Comparison of ENCODE assay signal across 8 cellular contexts in the genomic region with DNA sequence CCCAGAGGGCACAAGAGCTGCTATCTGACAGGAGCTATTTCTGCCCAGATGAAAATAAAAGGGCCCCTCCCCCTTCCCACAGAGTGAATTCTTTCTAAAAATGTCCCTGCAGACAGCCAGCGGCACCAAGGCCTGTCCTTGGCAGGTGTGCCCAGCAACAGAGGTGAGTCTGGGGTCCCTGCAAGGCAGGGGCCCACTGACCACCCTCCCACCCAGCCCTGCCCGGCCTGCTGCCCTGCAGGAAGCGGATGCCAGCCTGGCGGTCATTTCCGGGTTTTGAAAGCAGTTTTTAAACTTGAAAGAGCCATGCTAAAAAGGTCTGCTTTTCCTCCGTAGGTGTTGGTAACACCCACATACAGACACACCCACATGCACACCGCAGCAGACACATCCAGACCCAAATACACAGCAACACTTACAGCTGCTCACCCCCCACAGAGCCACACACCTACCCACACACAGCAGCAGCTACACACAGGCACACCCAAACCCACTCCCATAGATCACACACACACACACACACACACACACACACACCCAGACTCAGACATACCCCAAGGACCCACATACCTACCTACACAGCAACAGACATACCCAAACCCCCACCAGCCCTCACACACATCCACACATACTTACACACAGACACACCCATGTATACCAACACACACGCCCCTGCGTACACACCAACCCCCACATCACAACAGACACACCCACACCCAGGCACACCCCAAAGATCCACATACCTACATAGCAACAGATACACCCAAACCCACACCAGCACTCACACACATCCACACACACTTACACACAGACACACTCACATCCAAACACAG. TPM values are rescaled to one million over a fixed set of nuclear protein-coding genes. Genes with fewer than 3 reads are reported as not detected.
DNase-seq lines count a peak whose midpoint lies in the region; ATAC-seq and TF ChIP-seq lines count a peak whose summit lies in the region.

No MANE protein-coding gene starts in this region.

- TF ChIP-seq CTCF in GM12864 (IDR thresholded peaks at IDR 0.05; ENCODE audit: low read depth, low read length, missing control alignments), result no peak
- TF ChIP-seq CTCF in left ventricle myocardium inferior (IDR thresholded peaks at IDR 0.05; ENCODE audit: borderline replicate concordance), result no peak

- DNase-seq in GM12864 (ENCODE audit: low read depth) (peak; percentile 83), SJSA1 (ENCODE audit: low read depth in 1 of 2, low spot score in 2 of 2) (peak in 1 of 2 experiments; percentile 37), left ventricle myocardium inferior (peak; percentile 54), NCI-H128 (lab: John Stamatoyannopoulos, UW; ENCODE audit: unreplicated experiment) (no peak), COLO829 (ENCODE audit: low spot score) (no peak)
- DNase-seq in activated naive CD4-positive, alpha-beta T cell treated with anti-CD3 and anti-CD28 coated beads, Interleukin-2, amount 50 U/mL, for 72 hours (ENCODE audit: low spot score in 2 of 2), result peak in 1 of 2 donors; percentile 44

- peaks cover 20 to 26% of the 10 kb centered on the region in 2 donors for H3K36me3 Mint-ChIP-seq in activated naive CD4-positive, alpha-beta T cell treated with anti-CD3 and anti-CD28 coated beads, Interleukin-2, amount 50 U/mL, for 72 hours

- H3K4me3 ChIP-seq in GM12864 (ENCODE audit: low read depth, low read length) (peak overlapping the region; percentile 55), SJSA1 (peak overlapping the region; percentile 30; the same call in 1 of the 2 replicates), left ventricle myocardium inferior (peak overlapping the region; percentile 94), skeletal muscle satellite cell (ENCODE audit: low read length) (peak overlapping the region; percentile 97)

- H3K27me3 ChIP-seq in SJSA1 (replicated peaks) (no peaks in the 10 kb centered on the region), left ventricle myocardium inferior (ENCODE audit: low read depth) (no peaks in the 10 kb centered on the region), skeletal muscle satellite cell (ENCODE audit: control insufficient read depth, insufficient read depth, low read length) (no peaks in the 10 kb centered on the region)

- H3K4me2 ChIP-seq in skeletal muscle satellite cell (ENCODE audit: low read length), result peak overlapping the region; percentile 81

- H3K9me3 ChIP-seq in SJSA1 (replicated peaks), result no peaks in the 10 kb centered on the region
- no peaks in the 10 kb centered on the region for H3K9me3 ChIP-seq in left ventricle myocardium inferior (replicated peaks)
- H3K9me3 ChIP-seq in skeletal muscle satellite cell (replicated peaks; ENCODE audit: low read length), result no peaks in the 10 kb centered on the region

- peak overlapping the region; percentile 99 for H3K9ac ChIP-seq in skeletal muscle satellite cell (ENCODE audit: low read depth, low read length)

- ATAC-seq in HG02885 (IDR thresholded peaks at IDR 0.05; ENCODE audit: poor library complexity, unreplicated experiment), result peak; percentile 39
- ATAC-seq in activated naive CD4-positive, alpha-beta T cell treated with anti-CD3 and anti-CD28 coated beads, Interleukin-2, amount 50 U/mL, for 72 hours, result peak; percentile 35 to 41

- H3K9me3 Mint-ChIP-seq in activated naive CD4-positive, alpha-beta T cell treated with anti-CD3 and anti-CD28 coated beads, Interleukin-2, amount 50 U/mL, for 72 hours, result no peaks in the 10 kb centered on the region

- H3K27ac ChIP-seq in SJSA1 (peak overlapping the region; percentile 77), left ventricle myocardium inferior (replicated peaks) (peak overlapping the region; percentile 99)

- intact Hi-C loops in left ventricle myocardium inferior (cut with micrococcal nuclease), result no loop called here

- H3K4me1 ChIP-seq in SJSA1 (replicated peaks) (peaks cover 56% of the 10 kb centered on the region), left ventricle myocardium inferior (peaks cover 85% of the 10 kb centered on the region), skeletal muscle satellite cell (ENCODE audit: control insufficient read depth, insufficient read depth, low read length) (peaks cover 40% of the 10 kb centered on the region)

- H3K36me3 ChIP-seq in SJSA1, result peaks cover 22% of the 10 kb centered on the region
- peaks cover 19% of the 10 kb centered on the region for H3K36me3 ChIP-seq in left ventricle myocardium inferior
- peaks cover 17% of the 10 kb centered on the region for H3K36me3 ChIP-seq in skeletal muscle satellite cell (ENCODE audit: insufficient read depth, low read length)

- H3K27ac Mint-ChIP-seq in activated naive CD4-positive, alpha-beta T cell treated with anti-CD3 and anti-CD28 coated beads, Interleukin-2, amount 50 U/mL, for 72 hours, result peak overlapping the region; percentile 91 to 99

RNA-seq across cellular contexts. Expression of gene ZFP36L2, which starts 7.6 kb away (rescaled TPM):
- total RNA-seq in SJSA1 (2014; rRNA removed; shearing (Covaris generic)), result 1.9 and 4.0 TPM in 2 replicates
- total RNA-seq in activated naive CD4-positive, alpha-beta T cell treated with anti-CD3 and anti-CD28 coated beads, Interleukin-2, amount 50 U/mL, for 72 hours, result 10 to 100 TPM; 27.3 to 70.4 TPM
- 48.5 TPM for total RNA-seq in left ventricle myocardium inferior
- total RNA-seq in skeletal muscle satellite cell (2012; rRNA removed), result 8.3 and 10.9 TPM in 2 replicates

Comparison
In these comparisons a context has a peak if more than half of its experiments do, and no peak if none do; other contexts are left out.
1. DNase-seq: peak in GM12864 (single experiment) and left ventricle myocardium inferior (single experiment); none in NCI-H128 (single experiment) and COLO829 (single experiment).
2. H3K4me3 ChIP-seq: peak in every context shown above with its lines; median percentile 97 in skeletal muscle satellite cell; 94 in left ventricle myocardium inferior; 55 in GM12864; 30 in SJSA1.